ENCODE assay signal across 8 cellular contexts in genomic region chr16:73068546-73069401, GRCh38. TPM values are rescaled to one million over a fixed set of nuclear protein-coding genes. Genes with fewer than 3 reads are reported as not detected.
DNase-seq lines count a peak whose midpoint lies in the region; ATAC-seq and TF ChIP-seq lines count a peak whose summit lies in the region.

No MANE protein-coding gene starts in this region.

- peaks cover 67% of the 10 kb centered on the region for H3K27me3 Mint-ChIP-seq in neural crest cell (ENCODE audit: low read depth)
- peaks cover 70% of the 10 kb centered on the region for H3K27me3 Mint-ChIP-seq in activated CD8-positive, alpha-beta T cell treated with anti-CD3 and anti-CD28 coated beads, Interleukin-2, amount 10 ng/mL, durations not matched to agents 7 days and 5 days (ENCODE audit: low read depth)

- H3K27ac ChIP-seq in epithelial cell of prostate, result peak overlapping the region; percentile 100

- peaks cover 64% of the 10 kb centered on the region for H3K4me1 Mint-ChIP-seq in neural crest cell
- peaks cover 23% of the 10 kb centered on the region for H3K4me1 Mint-ChIP-seq in activated CD8-positive, alpha-beta T cell treated with anti-CD3 and anti-CD28 coated beads, Interleukin-2, amount 10 ng/mL, durations not matched to agents 7 days and 5 days (ENCODE audit: low read depth)

- TF ChIP-seq CTCF in neural crest cell (conservative IDR thresholded peaks at IDR 0.05) (no peak), GM10266 (IDR thresholded peaks at IDR 0.05; ENCODE audit: control insufficient read depth, insufficient read depth, low read depth, missing control alignments) (no peak)

- no peaks in the 10 kb centered on the region for H3K9me3 Mint-ChIP-seq in neural crest cell
- H3K9me3 Mint-ChIP-seq in activated CD8-positive, alpha-beta T cell treated with anti-CD3 and anti-CD28 coated beads, Interleukin-2, amount 10 ng/mL, durations not matched to agents 7 days and 5 days (ENCODE audit: insufficient read depth), result no peaks in the 10 kb centered on the region

- CTCF ChIA-PET in activated CD8-positive, alpha-beta T cell treated with anti-CD3 and anti-CD28 coated beads, Interleukin-2, amount 10 ng/mL, durations not matched to agents 7 days and 5 days (lab: Charles Lee), result no interaction called here

- peak overlapping the region; percentile 59 for H3K4me3 Mint-ChIP-seq in neural crest cell
- no peak overlapping the region for H3K4me3 Mint-ChIP-seq in activated CD8-positive, alpha-beta T cell treated with anti-CD3 and anti-CD28 coated beads, Interleukin-2, amount 10 ng/mL, durations not matched to agents 7 days and 5 days

- no peaks in the 10 kb centered on the region for H3K36me3 Mint-ChIP-seq in neural crest cell (ENCODE audit: low read depth)
- H3K36me3 Mint-ChIP-seq in activated CD8-positive, alpha-beta T cell treated with anti-CD3 and anti-CD28 coated beads, Interleukin-2, amount 10 ng/mL, durations not matched to agents 7 days and 5 days (ENCODE audit: low read depth), result no peaks in the 10 kb centered on the region

- no peak for ATAC-seq in activated CD8-positive, alpha-beta T cell treated with anti-CD3 and anti-CD28 coated beads, Interleukin-2, amount 10 ng/mL, durations not matched to agents 7 days and 5 days
- ATAC-seq in GM19452 (IDR thresholded peaks at IDR 0.05; ENCODE audit: unreplicated experiment), result no peak

- POLR2A ChIA-PET in activated CD8-positive, alpha-beta T cell treated with anti-CD3 and anti-CD28 coated beads, Interleukin-2, amount 10 ng/mL, durations not matched to agents 7 days and 5 days (lab: Charles Lee), result no interaction called here

- no peak overlapping the region for H3K27ac Mint-ChIP-seq in neural crest cell (ENCODE audit: unreplicated experiment)
- H3K27ac Mint-ChIP-seq in activated CD8-positive, alpha-beta T cell treated with anti-CD3 and anti-CD28 coated beads, Interleukin-2, amount 10 ng/mL, durations not matched to agents 7 days and 5 days, result no peak overlapping the region

- DNase-seq in EH (ENCODE audit: low read depth) (peak; percentile 97), NOMO-1 (lab: John Stamatoyannopoulos, UW; ENCODE audit: unreplicated experiment in 2 of 2) (peak; percentile 45 to 71), epithelial cell of prostate (ENCODE audit: low read depth, low spot score) (peak; percentile 98), neural crest cell (ENCODE audit: low read depth, low spot score) (no peak), NCI-H1694 (lab: John Stamatoyannopoulos, UW) (no peak), GM10266 (ENCODE audit: extremely low spot score) (no peak)
- DNase-seq in activated CD8-positive, alpha-beta T cell treated with anti-CD3 and anti-CD28 coated beads, Interleukin-2, amount 10 ng/mL, durations not matched to agents 7 days and 5 days, result no peak

RNA-seq across cellular contexts. Expression of gene ZFHX3, which starts 20.8 kb away (rescaled TPM):
- 40.1 and 46.0 TPM in 2 replicates for total RNA-seq in neural crest cell
- total RNA-seq in activated CD8-positive, alpha-beta T cell treated with anti-CD3 and anti-CD28 coated beads, Interleukin-2, amount 10 ng/mL, durations not matched to agents 7 days and 5 days, result 1 to 10 TPM; 2.5 to 2.9 TPM

Comparison
In these comparisons a context has a peak if more than half of its experiments do, and no peak if none do; other contexts are left out.
1. DNase-seq: peak in EH (single experiment), NOMO-1 (2 of 2) and epithelial cell of prostate (single experiment); none in neural crest cell (single experiment), activated CD8-positive, alpha-beta T cell treated with anti-CD3 and anti-CD28 coated beads, Interleukin-2, amount 10 ng/mL, durations not matched to agents 7 days and 5 days (single experiment), NCI-H1694 (single experiment) and GM10266 (single experiment).
2. RNA of gene ZFHX3, which starts 20.8 kb away (total RNA-seq): 40.1 to 46.0 TPM in neural crest cell; 2.5 to 2.9 TPM in activated CD8-positive, alpha-beta T cell treated with anti-CD3 and anti-CD28 coated beads, Interleukin-2, amount 10 ng/mL, durations not matched to agents 7 days and 5 days; every median in the first group is over 10 times any median in the second.